ENCODE assay signal across 9 cellular contexts in the genomic region with DNA sequence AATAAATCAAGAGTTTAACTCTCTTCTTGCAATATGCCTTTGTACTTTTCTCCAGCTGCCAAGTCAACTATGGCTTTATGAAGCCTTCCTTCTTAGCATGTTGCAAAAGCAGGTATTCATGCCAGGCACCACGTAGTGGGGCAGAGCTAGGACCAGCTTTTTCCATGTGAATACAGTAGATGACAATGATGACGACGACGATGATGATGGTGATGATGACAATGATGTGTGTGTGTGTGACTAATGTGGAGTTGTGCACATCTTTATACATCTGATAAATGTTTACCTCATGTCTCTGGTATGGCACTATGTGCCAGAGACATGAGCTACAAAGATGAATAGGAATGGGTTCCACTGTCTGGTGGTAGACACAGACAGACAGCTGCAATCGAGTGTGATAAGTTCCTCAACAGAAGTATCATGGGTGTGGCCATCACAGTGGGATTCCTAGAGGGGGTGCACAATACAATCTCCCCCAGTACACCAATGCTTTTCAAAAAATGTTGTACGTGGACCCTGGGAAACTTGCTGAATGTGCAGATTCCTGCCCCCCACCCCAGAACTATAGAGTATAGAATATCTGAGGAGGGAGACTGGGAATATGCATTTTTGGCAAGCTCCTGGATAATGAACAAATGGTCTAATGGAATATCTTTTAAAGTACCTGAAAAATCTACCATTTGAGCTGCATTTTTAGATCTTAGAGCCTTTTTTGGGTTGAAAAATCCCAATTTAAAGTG.
"Had no signal": no experiment of that assay in that cellular context is flagged by ENCODE, and none has a peak within 500 bp of the region (broad histone marks: within the 10 kb centered on the region; RNA-seq: fewer than 3 reads in every experiment).

No MANE protein-coding gene starts in this region.

- H3K9ac ChIP-seq: GM23248, KMS-11 had no signal

- H3K4me3 ChIP-seq: GM23248, HAP-1 had no signal

- ATAC-seq: HCT116 had no signal

- H3K4me1 ChIP-seq: HAP-1 had no signal

- H3K9me3 ChIP-seq: HAP-1 had no signal

- H3K36me3 ChIP-seq: HAP-1 had no signal

- H2AFZ ChIP-seq: GM23248 had no signal

- H3K27ac ChIP-seq: GM23248, HL-60, KMS-11 had no signal

- H3K4me2 ChIP-seq: KMS-11 had no signal

- DNase-seq: GM23248, GOT3, H7, HFFc6, KBM-7 had no signal
